Comparison of ENCODE assay signal across 12 cellular contexts in genomic region chr4:75715105-75715799, GRCh38. TPM values are rescaled to one million over a fixed set of nuclear protein-coding genes. Genes with fewer than 3 reads are reported as not detected.
DNase-seq lines count a peak whose midpoint lies in the region; ATAC-seq and TF ChIP-seq lines count a peak whose summit lies in the region.
"Had no signal": no experiment of that assay in that cellular context is flagged by ENCODE, and none has a peak within 500 bp of the region (broad histone marks: within the 10 kb centered on the region; RNA-seq: fewer than 3 reads in every experiment).

No MANE protein-coding gene starts in this region.

- H3K4me2 ChIP-seq in mesendoderm (ENCODE audit: low read length): no peak overlapping the region

- DNase-seq in AG04450 (ENCODE audit: low read depth, low spot score) (no peak), cardiac fibroblast (ENCODE audit: low read depth in 2 of 2) (peak; percentile 38 to 46), mesendoderm (peak; percentile 41), brain microvascular endothelial cell (no peak), NCI-H1048 (lab: John Stamatoyannopoulos, UW) (no peak)
- DNase-seq in activated T-cell treated with anti-CD3 and anti-CD28 coated beads, Interleukin-2, amount 50 U/mL, for 1 hour: no peak
- DNase-seq: activated CD4-positive, alpha-beta T cell treated with anti-CD3 and anti-CD28 coated beads, Interleukin-2, amount 10 ng/mL, durations not matched to agents 24 days and 14 days; adrenal gland; NCI-H1930 had no signal

- H3K56ac ChIP-seq in mesendoderm (ENCODE audit: low read length): no peak overlapping the region

- POLR2A ChIA-PET in AG04450 (lab: Yijun Ruan, JAX): interaction anchor here (0.8 to 2.6 kb wide), 4 partner anchors 9 to 43 kb away, joined by 3 to 18 read pairs (median 5); partner anchors contain the start of gene USO1

- no peak overlapping the region for H2BK120ac ChIP-seq in mesendoderm (ENCODE audit: low read depth, low read length)

- no peak for TF ChIP-seq CTCF in AG04450 (IDR thresholded peaks at IDR 0.05; ENCODE audit: low read depth, low read length)
- no peak for TF ChIP-seq CTCF in cardiac fibroblast (IDR thresholded peaks at IDR 0.05; ENCODE audit: low read depth, low read length)
- TF ChIP-seq CTCF in brain microvascular endothelial cell (IDR thresholded peaks at IDR 0.05; ENCODE audit: low read depth, low read length, missing control alignments): no peak

- H2BK15ac ChIP-seq in mesendoderm (replicated peaks; ENCODE audit: low read depth): no peak overlapping the region

- H3K79me2 ChIP-seq in mesendoderm (ENCODE audit: control insufficient read depth, insufficient read depth, low read length): peaks cover 5% of the 10 kb centered on the region

- H3K27ac ChIP-seq in AG04450 (ENCODE audit: low read depth, low read length) (peak overlapping the region; percentile 71), mesendoderm (ENCODE audit: low read depth, low read length) (no peak overlapping the region), brain microvascular endothelial cell (no peak overlapping the region)

- H3K27me3 ChIP-seq in AG04450 (ENCODE audit: control insufficient read depth, insufficient read depth, low read length) (no peaks in the 10 kb centered on the region), mesendoderm (ENCODE audit: insufficient read depth, low read length, poor library complexity) (no peaks in the 10 kb centered on the region), brain microvascular endothelial cell (replicated peaks) (no peaks in the 10 kb centered on the region)
- H3K27me3 ChIP-seq: adrenal gland had no signal

- H3K4me3 ChIP-seq in AG04450 (ENCODE audit: low read depth, low read length): no peak overlapping the region
- H3K4me3 ChIP-seq in cardiac fibroblast (replicated peaks in 1 of 2; ENCODE audit: low read depth in 2 of 2, low read length in 2 of 2): no peak overlapping the region
- no peak overlapping the region for H3K4me3 ChIP-seq in mesendoderm (ENCODE audit: low read length)
- no peak overlapping the region for H3K4me3 ChIP-seq in brain microvascular endothelial cell (ENCODE audit: low read depth, low read length)
- H3K4me3 ChIP-seq: adrenal gland had no signal

- no CpG with 5 or more reads among the region's 4 CpGs for WGBS in mesendoderm (ENCODE audit: extremely low coverage, insufficient coverage, low lambda C conversion rate)

- H3K4ac ChIP-seq in mesendoderm (ENCODE audit: low read depth, low read length): no peak overlapping the region

- H3K9ac ChIP-seq in mesendoderm (ENCODE audit: low read length): peak overlapping the region; percentile 24

- H2BK5ac ChIP-seq in mesendoderm (ENCODE audit: low read length): no peak overlapping the region

- peaks cover 3% of the 10 kb centered on the region for H3K4me1 ChIP-seq in mesendoderm (ENCODE audit: control insufficient read depth, low read depth, low read length)

- H2AK5ac ChIP-seq in mesendoderm (ENCODE audit: low read length): no peak overlapping the region

- CTCF ChIA-PET in AG04450 (lab: Charles Lee): interaction anchor here (0.8 to 2.0 kb wide), 3 partner anchors 8 to 132 kb away, joined by 3 to 25 read pairs (median 3); partner anchors contain the start of gene USO1

- peaks cover 3% of the 10 kb centered on the region for H3K79me1 ChIP-seq in mesendoderm (ENCODE audit: low read length)

- in situ Hi-C loops in brain microvascular endothelial cell (cut with HindIII; ENCODE audit: low pct_ligation_motif_present, low sequenced_read_pairs): no loop called here

- H3K18ac ChIP-seq in mesendoderm (ENCODE audit: low read length): no peak overlapping the region

- no peaks in the 10 kb centered on the region for H3K9me3 ChIP-seq in AG04450 (ENCODE audit: control insufficient read depth, insufficient read depth, low read length)
- H3K9me3 ChIP-seq: adrenal gland had no signal

- no peak overlapping the region for H4K5ac ChIP-seq in mesendoderm (ENCODE audit: low read length)

- peak; percentile 78 for ATAC-seq in HG02852 (IDR thresholded peaks at IDR 0.05; ENCODE audit: unreplicated experiment)
- ATAC-seq in activated CD4-positive, CD25-positive, alpha-beta regulatory T cell treated with anti-CD3 and anti-CD28 coated beads, Interleukin-2, amount 50 U/mL, for 24 hours: no peak
- ATAC-seq: Panc1 had no signal

- no peak overlapping the region for H4K8ac ChIP-seq in mesendoderm (ENCODE audit: low read depth, low read length)

- no peaks in the 10 kb centered on the region for H3K36me3 ChIP-seq in mesendoderm (ENCODE audit: control insufficient read depth, insufficient read depth, low read length)
- peaks cover 2% of the 10 kb centered on the region for H3K36me3 ChIP-seq in brain microvascular endothelial cell (replicated peaks)
- H3K36me3 ChIP-seq: adrenal gland had no signal

- no peak overlapping the region for H3K23ac ChIP-seq in mesendoderm (ENCODE audit: low read length)

RNA-seq across cellular contexts. Expression of gene USO1, which starts 9.1 kb away (rescaled TPM):
- 99.6 and 142 TPM in 2 replicates for polyA plus RNA-seq in AG04450 (2011; rRNA removed)
- polyA minus RNA-seq in AG04450 (2011; rRNA and poly(A)+ RNA removed): 45.9 and 81.2 TPM in 2 replicates
- polyA plus RNA-seq in mesendoderm (2013, experiment 1 of 2): 72.2 TPM
- polyA plus RNA-seq in mesendoderm (2013, experiment 2 of 2): 73.5 TPM

RNA-seq across cellular contexts. Expression of gene G3BP2, which starts 42.0 kb away (rescaled TPM):
- 139 and 179 TPM in 2 replicates for polyA plus RNA-seq in AG04450 (2011; rRNA removed)
- 78.9 and 109 TPM in 2 replicates for polyA minus RNA-seq in AG04450 (2011; rRNA and poly(A)+ RNA removed)
- 150 TPM for polyA plus RNA-seq in mesendoderm (2013, experiment 1 of 2)
- polyA plus RNA-seq in mesendoderm (2013, experiment 2 of 2): 151 TPM

Comparison
In these comparisons a context has a peak if more than half of its experiments do, and no peak if none do; other contexts are left out.
1. DNase-seq: peak in cardiac fibroblast (2 of 2) and mesendoderm (single experiment); none in AG04450 (single experiment), brain microvascular endothelial cell (single experiment), activated T-cell treated with anti-CD3 and anti-CD28 coated beads, Interleukin-2, amount 50 U/mL, for 1 hour (single experiment) and NCI-H1048 (single experiment).